Comparison of ENCODE assay signal across 15 cellular contexts in the genomic region with DNA sequence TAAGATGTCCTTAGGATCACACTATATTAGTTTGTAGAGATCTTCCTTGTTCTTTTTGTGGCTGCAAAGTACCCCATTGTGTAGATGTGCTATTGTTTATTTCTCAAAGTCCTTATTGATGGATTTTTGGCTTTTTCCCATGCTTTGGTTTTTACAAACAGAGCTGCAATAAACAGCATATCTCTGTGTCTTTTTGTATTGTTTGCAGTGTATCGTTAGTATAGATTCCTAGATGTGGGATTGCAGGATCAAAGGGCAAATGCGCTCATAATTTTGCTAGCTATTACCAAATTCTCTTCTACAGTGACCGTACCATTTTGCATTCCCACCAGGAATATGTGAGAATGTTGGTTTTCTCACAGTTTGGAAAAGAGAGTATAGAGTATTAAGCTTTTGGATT. TPM values are rescaled to one million over a fixed set of nuclear protein-coding genes. Genes with fewer than 3 reads are reported as not detected.
DNase-seq lines count a peak whose midpoint lies in the region; ATAC-seq and TF ChIP-seq lines count a peak whose summit lies in the region.
"Had no signal": no experiment of that assay in that cellular context is flagged by ENCODE, and none has a peak within 500 bp of the region (broad histone marks: within the 10 kb centered on the region; RNA-seq: fewer than 3 reads in every experiment).

No MANE protein-coding gene starts in this region.

- H3K36me3 Mint-ChIP-seq in CD8-positive, alpha-beta T cell, result peaks cover 11% of the 10 kb centered on the region

- CTCF ChIA-PET in CD8-positive, alpha-beta T cell (lab: Charles Lee), result interaction anchor here (0.6 to 1.8 kb wide), 3 partner anchors 27 to 87 kb away, joined by 3 to 6 read pairs (median 3); no protein-coding TSS in a partner anchor

- H3K4me1 ChIP-seq in CD8-positive, alpha-beta T cell (ENCODE audit: insufficient read depth, low read length), result no peaks in the 10 kb centered on the region
- H3K4me1 ChIP-seq: BE2C, HAP-1 had no signal

- no peak overlapping the region for H3K4me3 Mint-ChIP-seq in CD8-positive, alpha-beta T cell
- H3K4me3 Mint-ChIP-seq: CD4-positive, alpha-beta memory T cell had no signal

- peak; percentile 76 for DNase-seq in inferior parietal cortex (ENCODE audit: extremely low spot score)
- peak; percentile 73 for DNase-seq in midbrain (lab: John Stamatoyannopoulos, UW)
- DNase-seq in CD8-positive, alpha-beta T cell, result no peak
- DNase-seq in DMS 273 (lab: John Stamatoyannopoulos, UW; ENCODE audit: unreplicated experiment), result no peak
- no peak for DNase-seq in OCI-M2 (lab: John Stamatoyannopoulos, UW; ENCODE audit: unreplicated experiment)
- DNase-seq: BE2C; CD4-positive, alpha-beta memory T cell; COR-L47; DMS53; GF-D8 had no signal

- ATAC-seq in CD8-positive, alpha-beta T cell, result no peak

- peak overlapping the region; percentile 92 for H3K27ac ChIP-seq in cingulate gyrus (ENCODE audit: low read depth, low read length)
- H3K27ac ChIP-seq in temporal lobe (ENCODE audit: low read depth, low read length), result peak overlapping the region; percentile 97
- H3K27ac ChIP-seq in CD8-positive, alpha-beta T cell (ENCODE audit: low read depth, low read length), result no peak overlapping the region
- H3K27ac ChIP-seq: C4-2B, HL-60 had no signal

- intact Hi-C loops in CD8-positive, alpha-beta T cell (cut with DNase I, micrococcal nuclease), result no loop called here

- no peaks in the 10 kb centered on the region for H3K27me3 ChIP-seq in CD8-positive, alpha-beta T cell (ENCODE audit: insufficient read depth, low read length)
- H3K27me3 ChIP-seq: BE2C had no signal

- H3K9me3 Mint-ChIP-seq in CD8-positive, alpha-beta T cell, result peaks cover 19% of the 10 kb centered on the region

- no peaks in the 10 kb centered on the region for H3K4me1 Mint-ChIP-seq in CD8-positive, alpha-beta T cell (ENCODE audit: low read depth)

- no peak overlapping the region for H3K27ac Mint-ChIP-seq in CD8-positive, alpha-beta T cell
- H3K27ac Mint-ChIP-seq: CD4-positive, alpha-beta memory T cell had no signal

- POLR2A ChIA-PET in CD8-positive, alpha-beta T cell (lab: Charles Lee), result no interaction called here

- H3K9me3 ChIP-seq in CD8-positive, alpha-beta T cell (ENCODE audit: low read length), result no peaks in the 10 kb centered on the region
- H3K9me3 ChIP-seq: BE2C had no signal

- H3K36me3 ChIP-seq in CD8-positive, alpha-beta T cell (ENCODE audit: insufficient read depth, low read length), result no peaks in the 10 kb centered on the region
- H3K36me3 ChIP-seq: BE2C, HAP-1 had no signal

- H3K4me3 ChIP-seq in CD8-positive, alpha-beta T cell (ENCODE audit: low read depth, low read length), result no peak overlapping the region
- H3K4me3 ChIP-seq: HAP-1 had no signal

- TF ChIP-seq CTCF in CD8-positive, alpha-beta T cell (IDR thresholded peaks at IDR 0.05), result no peak

- no peaks in the 10 kb centered on the region for H3K27me3 Mint-ChIP-seq in CD8-positive, alpha-beta T cell (ENCODE audit: low read depth)

RNA-seq across cellular contexts. Expression of gene FTH1, which starts 27.5 kb away (rescaled TPM):
- 649 TPM for total RNA-seq in temporal lobe
- total RNA-seq in CD8-positive, alpha-beta T cell, result 1,000 to 10,000 TPM; 2,788 to 2,859 TPM

RNA-seq across cellular contexts. Expression of gene BEST1, which starts 44.8 kb away (rescaled TPM):
- 0.49 TPM for total RNA-seq in temporal lobe
- total RNA-seq in CD8-positive, alpha-beta T cell, result under 1 TPM; 0.08 to 0.31 TPM

Comparison
In these comparisons a context has a peak if more than half of its experiments do, and no peak if none do; other contexts are left out.
1. DNase-seq: peak in inferior parietal cortex (single experiment) and midbrain (single experiment); none in CD8-positive, alpha-beta T cell (0 of 7), DMS 273 (single experiment) and OCI-M2 (single experiment).